Comparison of ENCODE assay signal across 22 cellular contexts in genomic region chr5:132204736-132205135, GRCh38.
"Had no signal": no experiment of that assay in that cellular context is flagged by ENCODE, and none has a peak within 500 bp of the region (broad histone marks: within the 10 kb centered on the region; RNA-seq: fewer than 3 reads in every experiment).

No MANE protein-coding gene starts in this region.

- ATAC-seq: activated CD4-positive, CD25-positive, alpha-beta regulatory T cell treated with anti-CD3 and anti-CD28 coated beads, Interleukin-2, amount 50 U/mL, for 24 hours; left lung had no signal

- H3K79me2 ChIP-seq: parathyroid adenoma had no signal

- FAIRE-seq: endometrium, kidney had no signal

- DNase-seq: activated CD4-positive, alpha-beta T cell treated with anti-CD3 and anti-CD28 coated beads, Interleukin-2, amount 50 U/mL, for 1 hour; activated naive CD4-positive, alpha-beta T cell treated with Interleukin-2 at 50 U/mL for 16 hours; activated naive CD8-positive, alpha-beta T cell treated with anti-CD3 and anti-CD28 coated beads, Interleukin-2, amount 10 ng/mL, durations not matched to agents 7 days and 5 days; brain microvascular endothelial cell; erythroblast; foreskin melanocyte; head of caudate nucleus; kidney; left lung; mammary epithelial cell; midbrain; sigmoid colon; stimulated activated CD4-positive, alpha-beta T cell treated with anti-CD3 and anti-CD28 coated beads, Interleukin-4, amount 100 ng/mL, for 24 hours; stimulated activated naive B cell treated with anti-CD40 and anti-IgM and Interleukin-4, amounts not matched to agents 10 μg/mL and 1 μg/mL and 100 μg/mL, for 72 hours; upper lobe of left lung had no signal

- H3K27me3 Mint-ChIP-seq: activated naive CD8-positive, alpha-beta T cell treated with anti-CD3 and anti-CD28 coated beads, Interleukin-2, amount 10 ng/mL, durations not matched to agents 7 days and 5 days; central memory CD8-positive, alpha-beta T cell had no signal

- H3K9me3 ChIP-seq: left lung, sigmoid colon, thoracic aorta, upper lobe of left lung had no signal

- H3K4me1 Mint-ChIP-seq: central memory CD8-positive, alpha-beta T cell had no signal

- H3K9me3 Mint-ChIP-seq: activated naive CD8-positive, alpha-beta T cell treated with anti-CD3 and anti-CD28 coated beads, Interleukin-2, amount 10 ng/mL, durations not matched to agents 7 days and 5 days; central memory CD8-positive, alpha-beta T cell; stimulated activated naive B cell treated with anti-CD40 and anti-IgM and Interleukin-4, amounts not matched to agents 10 μg/mL and 1 μg/mL and 100 μg/mL, for 72 hours; T-helper 1 cell treated with Interleukin-12 subunit alpha and Interleukin-12 subunit beta and Interleukin-4 antibody, amounts not matched to agents 30 μg/mL and 1 μg/mL, for 36 hours had no signal

- H3K4me3 Mint-ChIP-seq: activated naive CD8-positive, alpha-beta T cell treated with anti-CD3 and anti-CD28 coated beads, Interleukin-2, amount 10 ng/mL, durations not matched to agents 7 days and 5 days; central memory CD8-positive, alpha-beta T cell; T-helper 1 cell treated with Interleukin-12 subunit alpha and Interleukin-12 subunit beta and Interleukin-4 antibody, amounts not matched to agents 30 μg/mL and 1 μg/mL, for 36 hours had no signal

- H3K4me3 ChIP-seq: coronary artery, left lung, sigmoid colon, thoracic aorta, upper lobe of left lung had no signal

- H3K27me3 ChIP-seq: brain microvascular endothelial cell, left lung, sigmoid colon, upper lobe of left lung had no signal

- H3K4me1 ChIP-seq: left lung, parathyroid adenoma, sigmoid colon had no signal

- H3K27ac Mint-ChIP-seq: activated naive CD8-positive, alpha-beta T cell treated with anti-CD3 and anti-CD28 coated beads, Interleukin-2, amount 10 ng/mL, durations not matched to agents 7 days and 5 days; stimulated activated naive B cell treated with anti-CD40 and anti-IgM and Interleukin-4, amounts not matched to agents 10 μg/mL and 1 μg/mL and 100 μg/mL, for 72 hours; T-helper 1 cell treated with Interleukin-12 subunit alpha and Interleukin-12 subunit beta and Interleukin-4 antibody, amounts not matched to agents 30 μg/mL and 1 μg/mL, for 36 hours had no signal

- H3K27ac ChIP-seq: brain microvascular endothelial cell, left lung, parathyroid adenoma, sigmoid colon, thoracic aorta, upper lobe of left lung had no signal

- H2AFZ ChIP-seq: parathyroid adenoma had no signal

- H3K9ac ChIP-seq: parathyroid adenoma had no signal
